9 cellular contexts compared by ENCODE assay signal in the genomic region with DNA sequence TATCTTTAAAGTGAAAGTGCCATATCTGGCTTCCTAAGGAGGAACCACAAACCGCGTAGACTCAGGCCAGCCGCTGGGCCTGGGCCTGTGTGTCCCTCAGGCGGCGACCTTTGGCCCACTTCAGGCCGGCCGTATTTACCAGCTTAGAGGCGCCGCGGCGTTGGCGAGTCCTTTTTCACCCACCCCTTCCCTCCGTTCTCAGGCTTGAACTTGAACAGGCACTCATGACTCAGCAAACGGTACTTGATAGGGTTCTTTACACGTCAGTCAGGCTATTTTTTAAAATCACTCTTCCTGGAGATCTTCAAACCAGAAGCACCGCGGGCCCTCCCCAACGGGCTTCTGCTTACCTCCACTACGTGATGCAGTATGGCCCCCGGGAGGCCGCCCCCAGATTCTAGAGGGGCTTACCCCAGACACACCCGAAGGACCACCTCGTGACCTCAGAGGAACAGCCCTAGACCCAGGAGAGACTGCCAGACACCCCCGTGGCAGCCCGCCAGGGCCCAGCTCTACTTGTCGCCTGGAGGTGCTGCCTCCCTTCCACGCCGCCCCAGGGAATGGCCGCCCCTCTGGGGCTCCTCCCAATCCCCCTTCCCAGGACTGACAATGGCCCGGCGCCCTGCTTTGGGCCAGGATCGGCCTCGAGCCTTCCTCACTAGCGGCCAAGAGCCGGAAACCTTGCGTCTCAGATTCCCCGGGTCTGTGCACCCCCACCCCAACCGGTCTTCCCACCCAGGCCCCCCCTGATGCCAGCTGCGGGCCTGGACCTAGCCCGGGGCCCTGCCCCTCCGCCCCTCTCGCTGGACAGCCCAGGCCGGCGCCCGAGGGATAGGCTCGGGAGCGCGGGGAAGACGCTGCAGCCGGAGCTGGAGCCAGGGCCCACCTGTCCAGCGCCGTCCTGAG. TPM values are rescaled to one million over a fixed set of nuclear protein-coding genes. Genes with fewer than 3 reads are reported as not detected.
DNase-seq lines count a peak whose midpoint lies in the region; ATAC-seq, FAIRE-seq and TF ChIP-seq lines count a peak whose summit lies in the region.
"Had no signal": no experiment of that assay in that cellular context is flagged by ENCODE, and none has a peak within 500 bp of the region (broad histone marks: within the 10 kb centered on the region; RNA-seq: fewer than 3 reads in every experiment).

No MANE protein-coding gene starts in this region.

- CTCF ChIA-PET in A549 (lab: Yijun Ruan, JAX), result interaction anchor here (0.9 to 21.3 kb wide), 5 partner anchors 9 to 92 kb away, joined by 3 to 435 read pairs (median 11); no protein-coding TSS in a partner anchor
- CTCF ChIA-PET in activated naive CD4-positive, alpha-beta T cell treated with anti-CD3 and anti-CD28 coated beads, Interleukin-2, amount 10 ng/mL, durations not matched to agents 7 days and 5 days (lab: Charles Lee), result interaction anchor here (1.3 to 1.4 kb wide), 2 partner anchors 9 to 49 kb away, joined by 5 to 7 read pairs; no protein-coding TSS in a partner anchor

- peak in 1 of 2 experiments; percentile 1; a peak in 1 of 5 replicates for TF ChIP-seq RAD21 in A549 (conservative IDR thresholded peaks at IDR 0.05 in 1 of 2, IDR thresholded peaks at IDR 0.05 in 1 of 2)

- no peaks in the 10 kb centered on the region for H3K27me3 ChIP-seq in suprapubic skin

- no peaks in the 10 kb centered on the region for H3K36me3 ChIP-seq in suprapubic skin

- WGBS in A549 (ENCODE audit: missing lambda C conversion rate), result 8% methylated on average over 21 of the region's 52 CpGs
- 2% methylated on average over 28 of the region's 52 CpGs for WGBS in suprapubic skin

- H3K9me3 ChIP-seq in A549 (no peaks in the 10 kb centered on the region), suprapubic skin (no peaks in the 10 kb centered on the region)

- H3K4me1 Mint-ChIP-seq in activated naive CD4-positive, alpha-beta T cell treated with anti-CD3 and anti-CD28 coated beads, Interleukin-2, amount 10 ng/mL, durations not matched to agents 7 days and 5 days, result peaks cover 21% of the 10 kb centered on the region

- H3K27ac ChIP-seq in A549 (peak overlapping the region; percentile 98 to 100), suprapubic skin (peak overlapping the region; percentile 91)

- TF ChIP-seq CTCF in A549 (IDR thresholded peaks at IDR 0.05) (no peak), suprapubic skin (IDR thresholded peaks at IDR 0.05) (no peak)

- no peaks in the 10 kb centered on the region for H3K36me3 Mint-ChIP-seq in activated naive CD4-positive, alpha-beta T cell treated with anti-CD3 and anti-CD28 coated beads, Interleukin-2, amount 10 ng/mL, durations not matched to agents 7 days and 5 days

- DNase-seq in A549 (ENCODE audit: low read depth in 1 of 2, low spot score in 1 of 2) (peak in 1 of 2 experiments; percentile 98), SIG-M5 treated with dmso at 0.1 percent for 504 hours (lab: John Stamatoyannopoulos, UW; ENCODE audit: unreplicated experiment) (peak; percentile 87), globus pallidus (ENCODE audit: low spot score) (peak; percentile 81), nucleus accumbens (lab: John Stamatoyannopoulos, UW) (peak in 55 of 56 donors; percentile 38 to 91 (median 70)), suprapubic skin (ENCODE audit: low spot score in 2 of 2) (peak; percentile 93 to 94)
- DNase-seq in activated naive CD4-positive, alpha-beta T cell treated with anti-CD3 and anti-CD28 coated beads, Interleukin-2, amount 10 ng/mL, durations not matched to agents 7 days and 5 days, result peak; percentile 59
- DNase-seq: DND-41 had no signal

- H3K27ac Mint-ChIP-seq in activated naive CD4-positive, alpha-beta T cell treated with anti-CD3 and anti-CD28 coated beads, Interleukin-2, amount 10 ng/mL, durations not matched to agents 7 days and 5 days, result peak overlapping the region; percentile 51

- ATAC-seq in A549 (peak; percentile 91), GM18909 (IDR thresholded peaks at IDR 0.05; ENCODE audit: poor library complexity, unreplicated experiment) (peak; percentile 93), HG03175 (IDR thresholded peaks at IDR 0.05; ENCODE audit: unreplicated experiment) (peak; percentile 87)

- FAIRE-seq in A549 (lab: Jason Lieb, UNC), result no peak

- H3K4me3 Mint-ChIP-seq in activated naive CD4-positive, alpha-beta T cell treated with anti-CD3 and anti-CD28 coated beads, Interleukin-2, amount 10 ng/mL, durations not matched to agents 7 days and 5 days, result peak overlapping the region; percentile 60

- no peak for TF ChIP-seq EP300 in A549 (IDR thresholded peaks at IDR 0.05)
- no peak for TF ChIP-seq EP300 in suprapubic skin (IDR thresholded peaks at IDR 0.05)

- H3K4me1 ChIP-seq in A549 (peaks cover 35% of the 10 kb centered on the region), suprapubic skin (peaks cover 31% of the 10 kb centered on the region)

- no peaks in the 10 kb centered on the region for H3K9me3 Mint-ChIP-seq in activated naive CD4-positive, alpha-beta T cell treated with anti-CD3 and anti-CD28 coated beads, Interleukin-2, amount 10 ng/mL, durations not matched to agents 7 days and 5 days

- peak overlapping the region; percentile 76 for H3K4me2 ChIP-seq in A549

- POLR2A ChIA-PET in A549 (lab: Yijun Ruan, JAX), result interaction anchor here (1.1 to 4.7 kb wide), 6 partner anchors 9 to 48 kb away, joined by 3 to 50 read pairs (median 4); a partner anchor contains a TSS

- no peaks in the 10 kb centered on the region for H3K27me3 Mint-ChIP-seq in activated naive CD4-positive, alpha-beta T cell treated with anti-CD3 and anti-CD28 coated beads, Interleukin-2, amount 10 ng/mL, durations not matched to agents 7 days and 5 days

- TF ChIP-seq POLR2A in A549 (IDR thresholded peaks at IDR 0.05; ENCODE audit: low read length) (no peak; the same call in 1 of the 2 replicates), suprapubic skin (IDR thresholded peaks at IDR 0.05) (peak in 1 of 2 donors; percentile 50)

- H3K4me3 ChIP-seq in A549 (peak overlapping the region; percentile 49), suprapubic skin (peak overlapping the region; percentile 61)

TF ChIP-seq in A549, 52 proteins besides CTCF, POLR2A, EP300 and RAD21 (continues in another document):
- TF ChIP-seq RCOR1 (IDR thresholded peaks at IDR 0.05; ENCODE audit: low read depth, low read length) (0 out of 2 replicates have a peak, but pooled peaks have one; percentile 22), SMC3 (IDR thresholded peaks at IDR 0.05) (no peak), RNF2 (IDR thresholded peaks at IDR 0.05; ENCODE audit: borderline replicate concordance, low read depth) (no peak), TFCP2L1 (CRISPR knock-in tag; IDR thresholded peaks at IDR 0.05) (no peak), MAZ (IDR thresholded peaks at IDR 0.05; ENCODE audit: borderline replicate concordance, low read depth, low read length) (0 out of 2 replicates have a peak, but pooled peaks have one; percentile 9), NFE2L2 (conservative IDR thresholded peaks at IDR 0.05; ENCODE audit: low read length) (peak; percentile 85), JUN (IDR thresholded peaks at IDR 0.05) (peak; percentile 48 to 51; a peak in 2 of 5 replicates), MYC (IDR thresholded peaks at IDR 0.05; ENCODE audit: borderline replicate concordance, low read length) (no peak), KDM1A (IDR thresholded peaks at IDR 0.05; ENCODE audit: low read depth) (no peak), EHF (CRISPR knock-in tag; IDR thresholded peaks at IDR 0.05) (no peak), HOXB13 (CRISPR knock-in tag; IDR thresholded peaks at IDR 0.05; ENCODE audit: low read depth) (no peak), CBX2 (IDR thresholded peaks at IDR 0.05; ENCODE audit: borderline replicate concordance, low read depth) (no peak), ESRRA (IDR thresholded peaks at IDR 0.05; ENCODE audit: borderline replicate concordance, low read length) (no peak), CHD2 (IDR thresholded peaks at IDR 0.05; ENCODE audit: low read length, partially characterized antibody) (no peak)
- TF ChIP-seq, protein P1, sequence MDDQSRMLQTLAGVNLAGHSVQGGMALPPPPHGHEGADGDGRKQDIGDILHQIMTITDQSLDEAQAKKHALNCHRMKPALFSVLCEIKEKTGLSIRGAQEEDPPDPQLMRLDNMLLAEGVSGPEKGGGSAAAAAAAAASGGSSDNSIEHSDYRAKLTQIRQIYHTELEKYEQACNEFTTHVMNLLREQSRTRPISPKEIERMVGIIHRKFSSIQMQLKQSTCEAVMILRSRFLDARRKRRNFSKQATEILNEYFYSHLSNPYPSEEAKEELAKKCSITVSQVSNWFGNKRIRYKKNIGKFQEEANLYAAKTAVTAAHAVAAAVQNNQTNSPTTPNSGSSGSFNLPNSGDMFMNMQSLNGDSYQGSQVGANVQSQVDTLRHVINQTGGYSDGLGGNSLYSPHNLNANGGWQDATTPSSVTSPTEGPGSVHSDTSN (IDR thresholded peaks at IDR 0.05), result peak; percentile 85
- TF ChIP-seq, protein P2, sequence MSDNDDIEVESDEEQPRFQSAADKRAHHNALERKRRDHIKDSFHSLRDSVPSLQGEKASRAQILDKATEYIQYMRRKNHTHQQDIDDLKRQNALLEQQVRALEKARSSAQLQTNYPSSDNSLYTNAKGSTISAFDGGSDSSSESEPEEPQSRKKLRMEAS (IDR thresholded peaks at IDR 0.05), result peak; percentile 61
- TF ChIP-seq, protein P3, sequence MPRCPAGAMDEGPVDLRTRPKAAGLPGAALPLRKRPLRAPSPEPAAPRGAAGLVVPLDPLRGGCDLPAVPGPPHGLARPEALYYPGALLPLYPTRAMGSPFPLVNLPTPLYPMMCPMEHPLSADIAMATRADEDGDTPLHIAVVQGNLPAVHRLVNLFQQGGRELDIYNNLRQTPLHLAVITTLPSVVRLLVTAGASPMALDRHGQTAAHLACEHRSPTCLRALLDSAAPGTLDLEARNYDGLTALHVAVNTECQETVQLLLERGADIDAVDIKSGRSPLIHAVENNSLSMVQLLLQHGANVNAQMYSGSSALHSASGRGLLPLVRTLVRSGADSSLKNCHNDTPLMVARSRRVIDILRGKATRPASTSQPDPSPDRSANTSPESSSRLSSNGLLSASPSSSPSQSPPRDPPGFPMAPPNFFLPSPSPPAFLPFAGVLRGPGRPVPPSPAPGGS (IDR thresholded peaks at IDR 0.05), result no peak

RNA-seq across cellular contexts. Expression of a gene that starts 33.8 kb away (rescaled TPM):
- polyA plus RNA-seq in A549 (2011; rRNA removed), result 35.1 and 41.0 TPM in 2 replicates
- 59.4 and 75.6 TPM in 2 replicates for polyA plus RNA-seq in A549 (2012; cell fraction: cytosol; rRNA removed)
- 72.3 and 88.3 TPM in 2 replicates for polyA plus RNA-seq in A549 (2012; cell fraction: nucleus; rRNA removed)
- 50.9 to 75.6 TPM (median 65.3 TPM) in 3 replicates for polyA plus RNA-seq in A549 (2017; fragmentation: RNase III; extraction: RNeasy Plus Mini Kit Qiagen cat#74134 plus additional on column Dnase treatment)
- 30.7 and 42.3 TPM in 2 replicates for polyA minus RNA-seq in A549 (2011; rRNA and poly(A)+ RNA removed)
- 100 to 1,000 TPM; 234 to 396 (median 363) TPM for total RNA-seq in suprapubic skin

RNA-seq across cellular contexts. Expression of a gene that starts 39.4 kb away (rescaled TPM):
- polyA plus RNA-seq in A549 (2011; rRNA removed), result 23.2 and 26.4 TPM in 2 replicates
- polyA plus RNA-seq in A549 (2012; cell fraction: cytosol; rRNA removed), result 13.3 and 15.1 TPM in 2 replicates
- polyA plus RNA-seq in A549 (2012; cell fraction: nucleus; rRNA removed), result 29.2 and 33.9 TPM in 2 replicates
- 18.5 to 20.4 TPM (median 19.5 TPM) in 3 replicates for polyA plus RNA-seq in A549 (2017; fragmentation: RNase III; extraction: RNeasy Plus Mini Kit Qiagen cat#74134 plus additional on column Dnase treatment)
- 12.9 and 18.9 TPM in 2 replicates for polyA minus RNA-seq in A549 (2011; rRNA and poly(A)+ RNA removed)
- total RNA-seq in suprapubic skin, result 10 to 100 TPM; 28.2 to 84.2 (median 40.3) TPM
